Comparison of ENCODE assay signal across 8 cellular contexts in genomic region chr12:14948672-14949071, GRCh38. TPM values are rescaled to one million over a fixed set of nuclear protein-coding genes. Genes with fewer than 3 reads are reported as not detected.
DNase-seq lines count a peak whose midpoint lies in the region; ATAC-seq, FAIRE-seq and TF ChIP-seq lines count a peak whose summit lies in the region.

No MANE protein-coding gene starts in this region.

- H3K27me3 ChIP-seq in lung (ENCODE audit: control insufficient read depth, insufficient read depth), result no peaks in the 10 kb centered on the region
- H3K27me3 ChIP-seq in testis, result no peaks in the 10 kb centered on the region

- peak overlapping the region; percentile 46 to 73 for H3K27ac ChIP-seq in lung (ENCODE audit: low read depth in 1 of 2, low read length in 1 of 2)
- H3K27ac ChIP-seq in testis, result peak overlapping the region; percentile 81 to 82

- FAIRE-seq in H54 (lab: Jason Lieb, UNC), result no peak

- no peak overlapping the region for H3K4me3 ChIP-seq in lung
- H3K4me3 ChIP-seq in testis, result no peak overlapping the region

- TF ChIP-seq POLR2A in testis (IDR thresholded peaks at IDR 0.05) (peak; percentile 48), H54 (IDR thresholded peaks at IDR 0.05; ENCODE audit: low read depth, low read length) (no peak)

- peak; percentile 88 for ATAC-seq in HG03565 (IDR thresholded peaks at IDR 0.05; ENCODE audit: unreplicated experiment)
- ATAC-seq in lung (ENCODE audit: insufficient read depth, low FRiP score), result peak; percentile 73

- H3K4me1 ChIP-seq in lung (ENCODE audit: control insufficient read depth in 2 of 2, insufficient read depth in 2 of 2, low read length in 2 of 2) (peaks cover 12 to 24% of the 10 kb centered on the region in 2 donors), testis (peaks cover 26% of the 10 kb centered on the region)

- no peaks in the 10 kb centered on the region for H3K9me3 ChIP-seq in lung (ENCODE audit: control insufficient read depth in 2 of 2, insufficient read depth in 1 of 2, low read length in 1 of 2)
- no peaks in the 10 kb centered on the region for H3K9me3 ChIP-seq in testis

- 16 to 23% methylated on average over 3 of the region's 3 CpGs for WGBS in lung, 2 donors
- 22 to 31% methylated on average over 3 of the region's 3 CpGs for WGBS in testis, 2 donors

- no peak for TF ChIP-seq CTCF in GM20000 (IDR thresholded peaks at IDR 0.05; ENCODE audit: extremely low read depth, missing control alignments)
- no peak for TF ChIP-seq CTCF in lung (IDR thresholded peaks at IDR 0.05; ENCODE audit: control extremely low read depth, extremely low read depth)
- no peak for TF ChIP-seq CTCF in testis (IDR thresholded peaks at IDR 0.05)

- H3K36me3 ChIP-seq in lung (ENCODE audit: control insufficient read depth in 2 of 2, insufficient read depth in 2 of 2, low read length in 2 of 2) (peaks cover 3 to 9% of the 10 kb centered on the region in 2 donors), testis (ENCODE audit: low read depth, missing control alignments) (no peaks in the 10 kb centered on the region)

- intact Hi-C loops in testis (cut with DNase I; ENCODE audit: low total_unique reads), result loop anchor here (10.0 kb wide), 1 partner anchor 54 kb away; no protein-coding TSS in a partner anchor

- DNase-seq in GF-D8 (lab: John Stamatoyannopoulos, UW), result peak; percentile 78
- peak; percentile 71 for DNase-seq in GM20000 (ENCODE audit: low spot score)
- peak; percentile 36 for DNase-seq in SW480 (ENCODE audit: low spot score)
- peak; percentile 17 for DNase-seq in dedifferentiated amniotic fluid mesenchymal stem cell (ENCODE audit: extremely low spot score)
- DNase-seq in lung (ENCODE audit: low spot score), result peak; percentile 41
- peak; percentile 54 for DNase-seq in testis
- no peak for DNase-seq in H54 (ENCODE audit: insufficient read length, low spot score)

RNA-seq across cellular contexts. Expression of gene ERP27, which starts 10.3 kb away (rescaled TPM):
- total RNA-seq in lung (10 to 100 TPM; 13.6 to 64.6 TPM), testis (under 1 TPM; 0.12 to 0.39 TPM)
- polyA plus RNA-seq in lung (1 to 10 TPM; 1.9 to 7.2 TPM), testis (ENCODE audit: insufficient read depth, low read depth, low replicate concordance) (0.34 TPM)

RNA-seq across cellular contexts. Expression of gene ARHGDIB, which starts 12.7 kb away (rescaled TPM):
- total RNA-seq in lung (100 to 1,000 TPM in 1 of 2 donors, 10 to 100 TPM in 1; 66.5 to 250 TPM), testis (10 to 100 TPM; 20.2 to 28.4 TPM)
- polyA plus RNA-seq in lung (100 to 1,000 TPM; 269 to 597 TPM), testis (ENCODE audit: insufficient read depth, low read depth, low replicate concordance) (66.3 TPM)

RNA-seq across cellular contexts. Expression of gene PDE6H, which starts 24.2 kb away (rescaled TPM):
- total RNA-seq in lung (under 1 TPM in 1 of 2 donors, not detected in 1; 0.88 TPM), testis (not detected)
- polyA plus RNA-seq in lung (under 1 TPM in 1 of 2 donors, not detected in 1; 0.08 TPM), testis (ENCODE audit: insufficient read depth, low read depth, low replicate concordance) (not detected)

Comparison
In these comparisons a context has a peak if more than half of its experiments do, and no peak if none do; other contexts are left out.
1. RNA of gene ERP27, which starts 10.3 kb away (total RNA-seq): 13.6 to 64.6 TPM in lung; 0.12 to 0.39 TPM in testis; every median in the first group is over 10 times any median in the second.